ENCODE assay signal across 17 cellular contexts in genomic region chr14:101950516-101951215, GRCh38. TPM values are rescaled to one million over a fixed set of nuclear protein-coding genes. Genes with fewer than 3 reads are reported as not detected.
A peak's percentile ranks its signal among the peaks of the same experiment; 100 is the strongest.
DNase-seq lines count a peak whose midpoint lies in the region; TF ChIP-seq lines count a peak whose summit lies in the region.
"Had no signal": no experiment of that assay in that cellular context is flagged by ENCODE, and none has a peak within 500 bp of the region (broad histone marks: within the 10 kb centered on the region; RNA-seq: fewer than 3 reads in every experiment).

No MANE protein-coding gene starts in this region.

- H3K4me1 Mint-ChIP-seq in activated T-cell treated with anti-CD3 and anti-CD28 coated beads, Interleukin-2, amount 50 U/mL, for 24 hours (ENCODE audit: low read depth): peaks cover 17% of the 10 kb centered on the region
- H3K4me1 Mint-ChIP-seq in endothelial cell (ENCODE audit: unreplicated experiment): peaks cover 11% of the 10 kb centered on the region

- TF ChIP-seq CTCF in endothelial cell (IDR thresholded peaks at IDR 0.05; ENCODE audit: unreplicated experiment) (no peak), GM10248 (IDR thresholded peaks at IDR 0.05; ENCODE audit: control extremely low read depth, extremely low read depth, low read depth, missing control alignments) (no peak)

- peaks cover 11% of the 10 kb centered on the region for H3K4me1 ChIP-seq in Karpas-422 (ENCODE audit: low read length)

- H4K20me1 ChIP-seq in Karpas-422 (ENCODE audit: insufficient read depth, low read depth, low read length): no peaks in the 10 kb centered on the region

- intact Hi-C loops in posterior vena cava (cut with DNase I): loop anchor here in 1 of 2 donors (10.0 kb wide), 1 partner anchor 144 kb away; no protein-coding TSS in a partner anchor

- peak overlapping the region; percentile 2 for H3K4me3 Mint-ChIP-seq in activated T-cell treated with anti-CD3 and anti-CD28 coated beads, Interleukin-2, amount 50 U/mL, for 24 hours
- peak overlapping the region; percentile 37 for H3K4me3 Mint-ChIP-seq in endothelial cell (ENCODE audit: unreplicated experiment)

- H3K27ac Mint-ChIP-seq in activated T-cell treated with anti-CD3 and anti-CD28 coated beads, Interleukin-2, amount 50 U/mL, for 24 hours: peak overlapping the region; percentile 12
- no peak overlapping the region for H3K27ac Mint-ChIP-seq in endothelial cell (ENCODE audit: unreplicated experiment)

- H3K27me3 Mint-ChIP-seq in activated T-cell treated with anti-CD3 and anti-CD28 coated beads, Interleukin-2, amount 50 U/mL, for 24 hours: peaks cover 9% of the 10 kb centered on the region
- H3K27me3 Mint-ChIP-seq in endothelial cell (ENCODE audit: unreplicated experiment): peaks cover 6% of the 10 kb centered on the region

- H3K4me2 ChIP-seq in Karpas-422 (ENCODE audit: low read depth, low read length, poor library complexity, severe bottlenecking): no peak overlapping the region

- no peaks in the 10 kb centered on the region for H3K27me3 ChIP-seq in Karpas-422 (ENCODE audit: low read length)
- H3K27me3 ChIP-seq: esophagus squamous epithelium, heart left ventricle, transverse colon had no signal

- CTCF ChIA-PET in GM10248 (lab: Yijun Ruan, JAX): interaction anchor here (0.7 to 1.6 kb wide), 6 partner anchors 9 to 243 kb away, joined by 3 to 6 read pairs (median 4); no protein-coding TSS in a partner anchor

- H3K36me3 ChIP-seq in Karpas-422 (ENCODE audit: insufficient read depth, low read length): no peaks in the 10 kb centered on the region
- H3K36me3 ChIP-seq: esophagus squamous epithelium, heart left ventricle, transverse colon had no signal

- H2AFZ ChIP-seq in Karpas-422 (ENCODE audit: low read length): no peak overlapping the region

- H3K9me2 ChIP-seq in Karpas-422 (replicated peaks; ENCODE audit: insufficient read depth, low read length): no peaks in the 10 kb centered on the region

- H3K9ac ChIP-seq in Karpas-422 (ENCODE audit: low read length): 0 out of 2 replicates have a peak overlapping the region, but pooled peaks have one; percentile 1

- POLR2A ChIA-PET in GM10248 (lab: Yijun Ruan, JAX): no interaction called here

- peaks cover 11% of the 10 kb centered on the region for H3K36me3 Mint-ChIP-seq in activated T-cell treated with anti-CD3 and anti-CD28 coated beads, Interleukin-2, amount 50 U/mL, for 24 hours (ENCODE audit: low read depth)
- H3K36me3 Mint-ChIP-seq in endothelial cell (ENCODE audit: low read depth, unreplicated experiment): no peaks in the 10 kb centered on the region

- no peaks in the 10 kb centered on the region for H3K9me3 Mint-ChIP-seq in activated T-cell treated with anti-CD3 and anti-CD28 coated beads, Interleukin-2, amount 50 U/mL, for 24 hours
- H3K9me3 Mint-ChIP-seq in endothelial cell (ENCODE audit: unreplicated experiment): no peaks in the 10 kb centered on the region

- H3K27ac ChIP-seq in Karpas-422 (ENCODE audit: low read length): no peak overlapping the region
- H3K27ac ChIP-seq: heart left ventricle, transverse colon had no signal

- H3K9me3 ChIP-seq in Karpas-422 (ENCODE audit: low read length): no peaks in the 10 kb centered on the region
- H3K9me3 ChIP-seq: esophagus squamous epithelium, heart left ventricle, transverse colon had no signal

- H3K79me2 ChIP-seq in Karpas-422 (ENCODE audit: low read length): no peaks in the 10 kb centered on the region

- no peak for DNase-seq in activated T-cell treated with anti-CD3 and anti-CD28 coated beads, Interleukin-2, amount 50 U/mL, for 24 hours
- DNase-seq in activated T-cell treated with anti-CD3 and anti-CD28 coated beads, Interleukin-2, amount 50 U/mL, for 1 hour: no peak
- DNase-seq in Karpas-422: no peak
- DNase-seq in endothelial cell (ENCODE audit: low spot score): no peak
- DNase-seq in posterior vena cava (ENCODE audit: low spot score): peak; percentile 45
- DNase-seq in GM10248 (ENCODE audit: extremely low spot score): no peak
- no peak for DNase-seq in NCI-H1694 (lab: John Stamatoyannopoulos, UW)
- DNase-seq in NK-92 (lab: John Stamatoyannopoulos, UW; ENCODE audit: unreplicated experiment): no peak
- DNase-seq: dermis blood vessel endothelial cell; esophagus squamous epithelium; GF-D8; heart left ventricle; NCI-H1436; NCI-H446 treated with DMSO at 0.1 percent for 48 hours; stimulated activated CD4-positive, alpha-beta T cell treated with anti-CD3 and anti-CD28 coated beads, Interleukin-2, amount 100 ng/mL, for 48 hours; stimulated activated CD8-positive, alpha-beta memory T cell treated with anti-CD3 and anti-CD28 coated beads, Interleukin-4, amount 100 ng/mL, for 48 hours; transverse colon had no signal

- H3K4me3 ChIP-seq in Karpas-422 (ENCODE audit: low read length): no peak overlapping the region
- H3K4me3 ChIP-seq: esophagus squamous epithelium, heart left ventricle, transverse colon had no signal

RNA-seq across cellular contexts. Expression of gene DYNC1H1, which starts 13.7 kb away (rescaled TPM):
- total RNA-seq in Karpas-422 (2014; rRNA removed; shearing (Covaris generic); ENCODE audit: low replicate concordance): 240 and 340 TPM in 2 replicates
- total RNA-seq in endothelial cell (ENCODE audit: unreplicated experiment) (662 TPM), posterior vena cava (100 to 1,000 TPM; 421 to 510 TPM)
